14 cellular contexts compared by ENCODE assay signal in the genomic region with DNA sequence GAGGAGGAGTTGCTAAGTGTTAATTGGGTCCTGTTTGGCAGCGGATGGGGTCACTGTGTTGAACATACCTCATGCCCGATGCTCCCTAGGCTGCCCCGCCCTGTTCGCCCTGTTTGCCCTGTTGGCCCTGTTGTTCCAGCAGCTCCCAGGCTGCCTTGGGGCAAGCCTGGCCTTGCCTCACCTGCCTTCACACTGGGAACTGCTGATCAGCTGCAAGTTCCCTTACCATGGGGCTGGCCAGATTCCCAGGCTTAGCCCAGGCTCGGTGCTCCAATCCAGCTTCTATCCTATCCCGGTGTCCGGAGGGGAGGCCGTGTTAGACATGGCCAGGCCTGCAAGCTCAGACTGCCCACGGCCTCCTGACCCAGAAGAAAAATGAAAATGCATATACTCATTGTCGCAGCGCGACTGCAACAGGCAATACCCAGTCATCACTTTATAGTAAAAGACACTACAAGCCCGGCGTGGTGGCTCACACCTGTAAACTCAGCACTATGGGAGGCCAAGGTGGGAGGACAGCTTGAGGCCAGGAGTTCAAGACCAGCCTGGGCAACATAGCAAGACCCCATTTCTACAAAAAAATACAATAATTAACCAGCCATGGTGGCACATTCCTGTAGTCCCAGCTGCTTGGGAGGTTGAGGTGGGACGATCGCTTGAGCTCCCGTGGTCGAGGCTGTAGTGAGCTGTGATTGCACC. TPM values are rescaled to one million over a fixed set of nuclear protein-coding genes. Genes with fewer than 3 reads are reported as not detected.
DNase-seq lines count a peak whose midpoint lies in the region; ATAC-seq and TF ChIP-seq lines count a peak whose summit lies in the region.
"Had no signal": no experiment of that assay in that cellular context is flagged by ENCODE, and none has a peak within 500 bp of the region (broad histone marks: within the 10 kb centered on the region; RNA-seq: fewer than 3 reads in every experiment).

No MANE protein-coding gene starts in this region.

- H3K9ac ChIP-seq in mammary epithelial cell (ENCODE audit: insufficient read depth, low read length), result no peak overlapping the region
- H3K9ac ChIP-seq: KMS-11 had no signal

- H3K4me3 ChIP-seq in mammary epithelial cell (replicated peaks in 1 of 3; ENCODE audit: insufficient read depth in 1 of 3, low read depth in 2 of 3, low read length in 3 of 3) (no peak overlapping the region), right lobe of liver (no peak overlapping the region)

- no peaks in the 10 kb centered on the region for H3K9me3 Mint-ChIP-seq in type B pancreatic cell
- H3K9me3 Mint-ChIP-seq in T-helper 2 cell treated with Interferon-gamma antibody and Interleukin-4, amounts not matched to agents 5 μg/mL and 100 μg/mL, for 36 hours, result no peaks in the 10 kb centered on the region
- H3K9me3 Mint-ChIP-seq: stimulated activated naive CD8-positive, alpha-beta T cell treated with anti-CD3 and anti-CD28 coated beads, Interleukin-15, Interleukin-2, amounts not matched to agents 100 ng/mL and 50 ng/mL, for 24 hours had no signal

- intact Hi-C loops in mammary epithelial cell (cut with micrococcal nuclease), result no loop called here
- intact Hi-C loops in right lobe of liver (cut with DNase I), result no loop called here

- H2AFZ ChIP-seq in mammary epithelial cell (ENCODE audit: low read depth, low read length), result peak overlapping the region; percentile 88

- peak; percentile 21 for DNase-seq in LoVo (ENCODE audit: low spot score)
- DNase-seq in mammary epithelial cell, result peak; percentile 75
- peak in 2 of 3 donors; percentile 58 to 77 for DNase-seq in right lobe of liver
- no peak for DNase-seq in type B pancreatic cell (ENCODE audit: extremely low spot score, unreplicated experiment)
- DNase-seq in amygdala (lab: John Stamatoyannopoulos, UW), result no peak
- DNase-seq in T-helper 2 cell treated with Interferon-gamma antibody and Interleukin-4, amounts not matched to agents 5 μg/mL and 100 μg/mL, for 36 hours (ENCODE audit: low spot score), result no peak
- DNase-seq: activated CD4-positive, CD25-positive, alpha-beta regulatory T cell; activated effector memory CD4-positive, alpha-beta T cell treated with anti-CD3 and anti-CD28 coated beads, Interleukin-2, amount 50 U/mL, for 16 hours; aorta; NCI-H146; NCI-H524 treated with DMSO at 0.1 percent for 48 hours had no signal

- peak overlapping the region; percentile 91 for H3K27ac Mint-ChIP-seq in type B pancreatic cell
- no peak overlapping the region for H3K27ac Mint-ChIP-seq in T-helper 2 cell treated with Interferon-gamma antibody and Interleukin-4, amounts not matched to agents 5 μg/mL and 100 μg/mL, for 36 hours
- H3K27ac Mint-ChIP-seq: stimulated activated naive CD8-positive, alpha-beta T cell treated with anti-CD3 and anti-CD28 coated beads, Interleukin-15, Interleukin-2, amounts not matched to agents 100 ng/mL and 50 ng/mL, for 24 hours had no signal

- WGBS in mammary epithelial cell (ENCODE audit: low coverage, missing lambda C conversion rate), result 37% methylated on average over 15 of the region's 18 CpGs
- WGBS in right lobe of liver (ENCODE audit: insufficient coverage, low coverage, low lambda C conversion rate, missing lambda C conversion rate), result 82% methylated on average over 8 of the region's 18 CpGs

- H3K27me3 ChIP-seq in mammary epithelial cell (ENCODE audit: insufficient read depth, low read length) (no peaks in the 10 kb centered on the region), right lobe of liver (no peaks in the 10 kb centered on the region)

- BruUV-seq in mammary epithelial cell (replicated peaks; lab: Mats Ljungman, UMichigan), result no TSS peak

- H3K4me1 Mint-ChIP-seq in type B pancreatic cell (ENCODE audit: unreplicated experiment), result peaks cover 4% of the 10 kb centered on the region
- no peaks in the 10 kb centered on the region for H3K4me1 Mint-ChIP-seq in T-helper 2 cell treated with Interferon-gamma antibody and Interleukin-4, amounts not matched to agents 5 μg/mL and 100 μg/mL, for 36 hours (ENCODE audit: low read depth)

- H3K36me3 Mint-ChIP-seq in type B pancreatic cell, result no peaks in the 10 kb centered on the region
- no peaks in the 10 kb centered on the region for H3K36me3 Mint-ChIP-seq in T-helper 2 cell treated with Interferon-gamma antibody and Interleukin-4, amounts not matched to agents 5 μg/mL and 100 μg/mL, for 36 hours (ENCODE audit: low read depth)

- H3K4me3 Mint-ChIP-seq in type B pancreatic cell, result peak overlapping the region; percentile 55
- H3K4me3 Mint-ChIP-seq in T-helper 2 cell treated with Interferon-gamma antibody and Interleukin-4, amounts not matched to agents 5 μg/mL and 100 μg/mL, for 36 hours, result no peak overlapping the region
- H3K4me3 Mint-ChIP-seq: stimulated activated naive CD8-positive, alpha-beta T cell treated with anti-CD3 and anti-CD28 coated beads, Interleukin-15, Interleukin-2, amounts not matched to agents 100 ng/mL and 50 ng/mL, for 24 hours had no signal

- TF ChIP-seq POLR2A in right lobe of liver (IDR thresholded peaks at IDR 0.05), result no peak

- H3K27ac ChIP-seq in mammary epithelial cell (ENCODE audit: insufficient read depth, low read depth, low read length) (no peak overlapping the region), right lobe of liver (no peak overlapping the region)
- H3K27ac ChIP-seq: KMS-11 had no signal

- H3K4me1 ChIP-seq in mammary epithelial cell (ENCODE audit: insufficient read depth, low read length) (peaks cover 12% of the 10 kb centered on the region), right lobe of liver (no peaks in the 10 kb centered on the region)

- H3K79me2 ChIP-seq in mammary epithelial cell (ENCODE audit: insufficient read depth, low read length), result no peaks in the 10 kb centered on the region

- H3K27me3 Mint-ChIP-seq in type B pancreatic cell, result no peaks in the 10 kb centered on the region
- peaks cover 7% of the 10 kb centered on the region for H3K27me3 Mint-ChIP-seq in T-helper 2 cell treated with Interferon-gamma antibody and Interleukin-4, amounts not matched to agents 5 μg/mL and 100 μg/mL, for 36 hours (ENCODE audit: low read depth)
- H3K27me3 Mint-ChIP-seq: stimulated activated naive CD8-positive, alpha-beta T cell treated with anti-CD3 and anti-CD28 coated beads, Interleukin-15, Interleukin-2, amounts not matched to agents 100 ng/mL and 50 ng/mL, for 24 hours had no signal

- no peak for TF ChIP-seq CTCF in mammary epithelial cell (conservative IDR thresholded peaks at IDR 0.05 in 1 of 2, IDR thresholded peaks at IDR 0.05 in 1 of 2; ENCODE audit: extremely low read depth in 1 of 2, insufficient read depth in 1 of 2, low read depth in 1 of 2, low read length in 2 of 2)
- no peak for TF ChIP-seq CTCF in right lobe of liver (IDR thresholded peaks at IDR 0.05)
- TF ChIP-seq CTCF in type B pancreatic cell (conservative IDR thresholded peaks at IDR 0.05), result no peak

- H3K9me3 ChIP-seq in mammary epithelial cell (replicated peaks; ENCODE audit: insufficient read depth, low read length) (no peaks in the 10 kb centered on the region), right lobe of liver (no peaks in the 10 kb centered on the region)

- ATAC-seq in right lobe of liver (peak; percentile 36 to 68 (median 57)), SK-N-SH treated with all-trans-retinoic acid at 6 μM for 48 hours (no peak)

- H3K4me2 ChIP-seq in mammary epithelial cell (ENCODE audit: insufficient read depth, low read depth, low read length), result peak overlapping the region; percentile 69
- H3K4me2 ChIP-seq: KMS-11 had no signal

- CTCF ChIA-PET in mammary epithelial cell (lab: Charles Lee; ENCODE audit: low non-redundant PET), result no interaction called here

- H3K36me3 ChIP-seq in mammary epithelial cell (ENCODE audit: insufficient read depth, low read length) (no peaks in the 10 kb centered on the region), right lobe of liver (no peaks in the 10 kb centered on the region)

- dilution Hi-C loops in mammary epithelial cell (cut with HindIII; ENCODE audit: low sequenced_read_pairs), result no loop called here

- no peaks in the 10 kb centered on the region for H4K20me1 ChIP-seq in mammary epithelial cell (ENCODE audit: insufficient read depth, low read length)

- in situ Hi-C loops in mammary epithelial cell (cut with MboI; ENCODE audit: low sequenced_read_pairs in 2 of 2), result no loop called here

TF ChIP-seq in SK-N-SH treated with all-trans-retinoic acid at 6 μM for 48 hours, 23 proteins besides CTCF, POLR2A, EP300 and RAD21:
- TF ChIP-seq ZNF8 (CRISPR knock-in tag; IDR thresholded peaks at IDR 0.05), result no peak
- TF ChIP-seq POU6F1 (CRISPR knock-in tag; IDR thresholded peaks at IDR 0.05; ENCODE audit: borderline replicate concordance, low read depth), result no peak
- no peak for TF ChIP-seq TOX (CRISPR knock-in tag; IDR thresholded peaks at IDR 0.05; ENCODE audit: borderline replicate concordance)
- TF ChIP-seq BACH2 (CRISPR knock-in tag; IDR thresholded peaks at IDR 0.05; ENCODE audit: borderline replicate concordance), result no peak
- no peak for TF ChIP-seq RARB (CRISPR knock-in tag; IDR thresholded peaks at IDR 0.05)
- no peak for TF ChIP-seq ZNF70 (CRISPR knock-in tag; IDR thresholded peaks at IDR 0.05)
- no peak for TF ChIP-seq OSR1 (CRISPR knock-in tag; IDR thresholded peaks at IDR 0.05)

RNA-seq across cellular contexts. Expression of gene ZNF710, which starts 42.9 kb away (rescaled TPM):
- total RNA-seq in mammary epithelial cell, result 10 to 100 TPM in 1 of 2 donors, 1 to 10 TPM in 1; 9.7 to 18.3 TPM
- 2.8 TPM for polyA plus RNA-seq in mammary epithelial cell
- 16.2 TPM for polyA minus RNA-seq in mammary epithelial cell
- total RNA-seq in right lobe of liver, result 10 to 100 TPM in 1 of 6 experiments, 1 to 10 TPM in 5; 4.7 to 17.1 (median 7.4) TPM
- total RNA-seq in type B pancreatic cell (ENCODE audit: low replicate concordance), result 34.7 and 47.2 TPM in 2 replicates

RNA-seq across cellular contexts. Expression of gene ARPIN, which starts 45.5 kb away (rescaled TPM):
- total RNA-seq in mammary epithelial cell (10 to 100 TPM; 14.3 to 15.9 TPM), right lobe of liver (1 to 10 TPM; 4.9 to 8.1 (median 6.9) TPM), type B pancreatic cell (ENCODE audit: low replicate concordance) (14.9 and 22.7 TPM in 2 replicates)
- polyA plus RNA-seq in mammary epithelial cell, result 10.8 TPM
- polyA minus RNA-seq in mammary epithelial cell, result 11.0 TPM

Comparison
In these comparisons a context has a peak if more than half of its experiments do, and no peak if none do; other contexts are left out.
1. DNase-seq: peak in LoVo (single experiment), mammary epithelial cell (single experiment) and right lobe of liver (2 of 3); none in type B pancreatic cell (single experiment), amygdala (0 of 56) and T-helper 2 cell treated with Interferon-gamma antibody and Interleukin-4, amounts not matched to agents 5 μg/mL and 100 μg/mL, for 36 hours (single experiment).